In the genomic region with DNA sequence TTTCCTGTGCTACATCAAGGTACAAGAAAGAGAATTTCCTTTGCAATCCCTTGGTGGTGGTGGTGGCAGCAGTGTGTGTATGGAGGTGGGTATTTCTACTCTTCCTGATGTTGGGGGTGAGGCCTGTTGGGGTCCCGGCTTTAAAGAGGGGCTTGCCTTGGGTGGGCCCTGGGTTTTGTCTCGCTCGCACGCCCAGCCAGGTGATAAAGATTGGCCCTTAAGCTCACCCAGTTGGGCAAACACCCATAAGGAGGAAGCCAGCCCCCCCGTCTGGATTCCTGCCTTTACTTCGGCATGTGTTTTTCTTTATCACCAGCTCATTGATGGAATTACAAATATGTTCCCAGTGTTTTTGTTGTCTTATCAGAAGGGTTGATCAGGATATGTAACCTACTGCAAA, we compare ENCODE assay signal across 19 cellular contexts.
"Had no signal": no experiment of that assay in that cellular context is flagged by ENCODE, and none has a peak within 500 bp of the region (broad histone marks: within the 10 kb centered on the region; RNA-seq: fewer than 3 reads in every experiment).

No MANE protein-coding gene starts in this region.

- H3K9me3 ChIP-seq: breast epithelium, lower lobe of right lung, transverse colon had no signal

- H3K36me3 Mint-ChIP-seq: activated naive CD8-positive, alpha-beta T cell treated with anti-CD3 and anti-CD28 coated beads for 36 hours; naive B cell had no signal

- H3K4me3 ChIP-seq: breast epithelium, lower lobe of right lung, transverse colon had no signal

- H3K9me3 Mint-ChIP-seq: activated CD4-positive, alpha-beta memory T cell treated with anti-CD3 and anti-CD28 coated beads, Interleukin-2, amount 10 ng/mL, durations not matched to agents 7 days and 5 days; activated naive CD8-positive, alpha-beta T cell treated with anti-CD3 and anti-CD28 coated beads for 36 hours; activated T-cell treated with anti-CD3 and anti-CD28 coated beads, Interleukin-2, amount 50 U/mL, for 72 hours; dendritic cell treated with granulocyte-macrophage colony-stimulating factor and Interleukin-4, amounts not matched to agents 40 ng/mL and 50 ng/mL, for 4 days; naive B cell; T-helper 1 cell treated with Interleukin-12 subunit alpha and Interleukin-12 subunit beta and Interleukin-4 antibody, amounts not matched to agents 30 μg/mL and 1 μg/mL, for 36 hours had no signal

- H3K4me1 ChIP-seq: breast epithelium, transverse colon had no signal

- H3K27ac ChIP-seq: breast epithelium, lower lobe of right lung, transverse colon had no signal

- H3K36me3 ChIP-seq: breast epithelium, lower lobe of right lung, transverse colon had no signal

- H3K4me3 Mint-ChIP-seq: activated CD4-positive, alpha-beta memory T cell treated with anti-CD3 and anti-CD28 coated beads, Interleukin-2, amount 10 ng/mL, durations not matched to agents 7 days and 5 days; activated naive CD8-positive, alpha-beta T cell treated with anti-CD3 and anti-CD28 coated beads for 36 hours; activated T-cell treated with anti-CD3 and anti-CD28 coated beads, Interleukin-2, amount 50 U/mL, for 72 hours; dendritic cell treated with granulocyte-macrophage colony-stimulating factor and Interleukin-4, amounts not matched to agents 40 ng/mL and 50 ng/mL, for 4 days; naive B cell; T-helper 1 cell treated with Interleukin-12 subunit alpha and Interleukin-12 subunit beta and Interleukin-4 antibody, amounts not matched to agents 30 μg/mL and 1 μg/mL, for 36 hours had no signal

- H3K27ac Mint-ChIP-seq: activated CD4-positive, alpha-beta memory T cell treated with anti-CD3 and anti-CD28 coated beads, Interleukin-2, amount 10 ng/mL, durations not matched to agents 7 days and 5 days; activated naive CD8-positive, alpha-beta T cell treated with anti-CD3 and anti-CD28 coated beads for 36 hours; activated T-cell treated with anti-CD3 and anti-CD28 coated beads, Interleukin-2, amount 50 U/mL, for 72 hours; dendritic cell treated with granulocyte-macrophage colony-stimulating factor and Interleukin-4, amounts not matched to agents 40 ng/mL and 50 ng/mL, for 4 days; T-helper 1 cell treated with Interleukin-12 subunit alpha and Interleukin-12 subunit beta and Interleukin-4 antibody, amounts not matched to agents 30 μg/mL and 1 μg/mL, for 36 hours had no signal

- DNase-seq: activated CD4-positive, alpha-beta memory T cell treated with anti-CD3 and anti-CD28 coated beads, Interleukin-2, amount 10 ng/mL, durations not matched to agents 7 days and 5 days; activated CD4-positive, alpha-beta T cell treated with anti-CD3 and anti-CD28 coated beads for 4 hours; activated CD8-positive, alpha-beta memory T cell treated with anti-CD3 and anti-CD28 coated beads, Interleukin-2, amount 50 U/mL, for 4 hours; activated naive CD8-positive, alpha-beta T cell treated with anti-CD3 and anti-CD28 coated beads for 36 hours; activated T-cell treated with anti-CD3 and anti-CD28 coated beads, Interleukin-2, amount 50 U/mL, for 72 hours; cerebellar nuclear complex; effector memory CD4-positive, alpha-beta T cell; foreskin fibroblast; lower lobe of right lung; midbrain; naive B cell; retina; stimulated activated CD4-positive, alpha-beta T cell treated with anti-CD3 and anti-CD28 coated beads, Interleukin-15, amount 100 ng/mL, for 24 hours; stimulated activated CD4-positive, alpha-beta T cell treated with anti-CD3 and anti-CD28 coated beads, Interleukin-4, amount 100 ng/mL, for 1 hour; stimulated activated naive CD4-positive, alpha-beta T cell; transverse colon had no signal

- H3K4me1 Mint-ChIP-seq: activated CD4-positive, alpha-beta memory T cell treated with anti-CD3 and anti-CD28 coated beads, Interleukin-2, amount 10 ng/mL, durations not matched to agents 7 days and 5 days; activated naive CD8-positive, alpha-beta T cell treated with anti-CD3 and anti-CD28 coated beads for 36 hours had no signal

- ATAC-seq: activated T-cell treated with anti-CD3 and anti-CD28 coated beads, Interleukin-2, amount 50 U/mL, for 72 hours; lower lobe of right lung had no signal
